10 cellular contexts compared by ENCODE assay signal in the genomic region with DNA sequence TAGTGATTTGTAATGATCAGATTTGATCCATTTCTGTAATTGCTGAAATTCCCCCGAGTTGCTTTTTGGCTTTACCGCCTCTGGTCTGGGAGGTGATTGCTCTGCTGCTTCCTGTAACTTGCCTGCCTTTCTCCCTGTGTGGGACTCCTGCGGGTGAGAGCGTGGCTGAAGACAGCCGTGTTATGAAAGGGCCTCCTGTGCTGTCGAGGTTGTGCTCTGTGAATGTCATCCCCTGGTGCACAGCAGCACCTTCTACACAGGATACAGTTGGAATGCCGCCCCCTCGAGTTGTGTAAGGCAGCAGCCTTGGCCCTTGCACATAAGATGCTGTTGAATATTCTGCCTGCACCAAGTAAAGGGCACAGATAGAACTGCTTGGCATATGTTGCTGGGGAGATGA. TPM values are rescaled to one million over a fixed set of nuclear protein-coding genes. Genes with fewer than 3 reads are reported as not detected.
A peak's percentile ranks its signal among the peaks of the same experiment; 100 is the strongest.
DNase-seq lines count a peak whose midpoint lies in the region; ATAC-seq lines count a peak whose summit lies in the region.
"Had no signal": no experiment of that assay in that cellular context is flagged by ENCODE, and none has a peak within 500 bp of the region (broad histone marks: within the 10 kb centered on the region; RNA-seq: fewer than 3 reads in every experiment).

No MANE protein-coding gene starts in this region.

- peak overlapping the region; percentile 38; the same call in 1 of the 2 replicates for H3K27ac ChIP-seq in Karpas-422 (ENCODE audit: low read length)
- H3K27ac ChIP-seq: epithelial cell of prostate had no signal

- H3K36me3 ChIP-seq in Karpas-422 (ENCODE audit: insufficient read depth, low read length) = peaks cover 62% of the 10 kb centered on the region

- H3K27me3 Mint-ChIP-seq in activated T-helper 1 cell treated with anti-CD3 and anti-CD28 coated beads, Interleukin-12 subunit alpha, Interleukin-12 subunit beta, Interleukin-2, Interleukin-4 antibody, amounts not matched to agents 30 ng/mL and 10 ng/mL and 1 ng/mL, durations not matched to agents 14 hours and 24 hours and 36 hours (ENCODE audit: insufficient read depth) = no peaks in the 10 kb centered on the region

- intact Hi-C loops in activated T-helper 1 cell treated with anti-CD3 and anti-CD28 coated beads, Interleukin-12 subunit alpha, Interleukin-12 subunit beta, Interleukin-2, Interleukin-4 antibody, amounts not matched to agents 30 ng/mL and 10 ng/mL and 1 ng/mL, durations not matched to agents 14 hours and 24 hours and 36 hours (cut with micrococcal nuclease) = loop anchor here (1.0 kb wide), 1 partner anchor 16 kb away; no protein-coding TSS in a partner anchor

- H3K4me3 ChIP-seq in Karpas-422 (ENCODE audit: low read length) = no peak overlapping the region

- H3K4me2 ChIP-seq in Karpas-422 (ENCODE audit: low read depth, low read length, poor library complexity, severe bottlenecking) = peak overlapping the region; percentile 15

- H3K9me3 ChIP-seq in Karpas-422 (ENCODE audit: low read length) = no peaks in the 10 kb centered on the region

- H3K79me2 ChIP-seq in Karpas-422 (ENCODE audit: low read length) = peaks cover 50% of the 10 kb centered on the region

- H3K9me2 ChIP-seq in Karpas-422 (replicated peaks; ENCODE audit: insufficient read depth, low read length) = no peaks in the 10 kb centered on the region

- H3K4me1 ChIP-seq in Karpas-422 (ENCODE audit: low read length) = peaks cover 84% of the 10 kb centered on the region

- no peak overlapping the region for H2AFZ ChIP-seq in Karpas-422 (ENCODE audit: low read length)

- H3K27ac Mint-ChIP-seq in activated T-helper 1 cell treated with anti-CD3 and anti-CD28 coated beads, Interleukin-12 subunit alpha, Interleukin-12 subunit beta, Interleukin-2, Interleukin-4 antibody, amounts not matched to agents 30 ng/mL and 10 ng/mL and 1 ng/mL, durations not matched to agents 14 hours and 24 hours and 36 hours = peak overlapping the region; percentile 50

- peak; percentile 15 to 26 for DNase-seq in AML-193 (lab: John Stamatoyannopoulos, UW)
- no peak for DNase-seq in Karpas-422
- DNase-seq in activated T-helper 1 cell treated with anti-CD3 and anti-CD28 coated beads, Interleukin-12 subunit alpha, Interleukin-12 subunit beta, Interleukin-2, Interleukin-4 antibody, amounts not matched to agents 30 ng/mL and 10 ng/mL and 1 ng/mL, durations not matched to agents 14 hours and 24 hours and 36 hours (ENCODE audit: low spot score) = peak; percentile 23
- DNase-seq in islet precursor cell = peak; percentile 85
- no peak for DNase-seq in NCI-H748 (lab: John Stamatoyannopoulos, UW; ENCODE audit: unreplicated experiment)
- no peak for DNase-seq in NCI-H1105 (lab: John Stamatoyannopoulos, UW)
- no peak for DNase-seq in HCEC 1CT
- DNase-seq: NCI-H82 had no signal

- no peaks in the 10 kb centered on the region for H3K9me3 Mint-ChIP-seq in activated T-helper 1 cell treated with anti-CD3 and anti-CD28 coated beads, Interleukin-12 subunit alpha, Interleukin-12 subunit beta, Interleukin-2, Interleukin-4 antibody, amounts not matched to agents 30 ng/mL and 10 ng/mL and 1 ng/mL, durations not matched to agents 14 hours and 24 hours and 36 hours

- peaks cover 34% of the 10 kb centered on the region for H4K20me1 ChIP-seq in Karpas-422 (ENCODE audit: insufficient read depth, low read depth, low read length)

- peaks cover 68% of the 10 kb centered on the region for H3K36me3 Mint-ChIP-seq in activated T-helper 1 cell treated with anti-CD3 and anti-CD28 coated beads, Interleukin-12 subunit alpha, Interleukin-12 subunit beta, Interleukin-2, Interleukin-4 antibody, amounts not matched to agents 30 ng/mL and 10 ng/mL and 1 ng/mL, durations not matched to agents 14 hours and 24 hours and 36 hours (ENCODE audit: low read depth)

- peaks cover 86% of the 10 kb centered on the region for H3K4me1 Mint-ChIP-seq in activated T-helper 1 cell treated with anti-CD3 and anti-CD28 coated beads, Interleukin-12 subunit alpha, Interleukin-12 subunit beta, Interleukin-2, Interleukin-4 antibody, amounts not matched to agents 30 ng/mL and 10 ng/mL and 1 ng/mL, durations not matched to agents 14 hours and 24 hours and 36 hours (ENCODE audit: low read depth)

- no peak for ATAC-seq in activated CD4-positive, CD25-positive, alpha-beta regulatory T cell treated with anti-CD3 and anti-CD28 coated beads, Interleukin-2, amount 50 U/mL, for 24 hours

- H3K4me3 Mint-ChIP-seq in activated T-helper 1 cell treated with anti-CD3 and anti-CD28 coated beads, Interleukin-12 subunit alpha, Interleukin-12 subunit beta, Interleukin-2, Interleukin-4 antibody, amounts not matched to agents 30 ng/mL and 10 ng/mL and 1 ng/mL, durations not matched to agents 14 hours and 24 hours and 36 hours = peak overlapping the region; percentile 41

- H3K9ac ChIP-seq in Karpas-422 (ENCODE audit: low read length) = no peak overlapping the region

- H3K27me3 ChIP-seq in Karpas-422 (ENCODE audit: low read length) = no peaks in the 10 kb centered on the region

RNA-seq across cellular contexts. Expression of a gene that starts 5.9 kb away (rescaled TPM):
- total RNA-seq in Karpas-422 (2014; rRNA removed; shearing (Covaris generic); ENCODE audit: low replicate concordance) = 275 and 350 TPM in 2 replicates
- 346 and 354 TPM in 2 replicates for total RNA-seq in activated T-helper 1 cell treated with anti-CD3 and anti-CD28 coated beads, Interleukin-12 subunit alpha, Interleukin-12 subunit beta, Interleukin-2, Interleukin-4 antibody, amounts not matched to agents 30 ng/mL and 10 ng/mL and 1 ng/mL, durations not matched to agents 14 hours and 24 hours and 36 hours

Comparison
In these comparisons a context has a peak if more than half of its experiments do, and no peak if none do; other contexts are left out.
1. DNase-seq: peak in AML-193 (2 of 2), activated T-helper 1 cell treated with anti-CD3 and anti-CD28 coated beads, Interleukin-12 subunit alpha, Interleukin-12 subunit beta, Interleukin-2, Interleukin-4 antibody, amounts not matched to agents 30 ng/mL and 10 ng/mL and 1 ng/mL, durations not matched to agents 14 hours and 24 hours and 36 hours (single experiment) and islet precursor cell (single experiment); none in Karpas-422 (single experiment), NCI-H748 (single experiment), NCI-H1105 (single experiment) and HCEC 1CT (single experiment).